In genomic region chr18:4125939-4126250, GRCh38 we compare ENCODE assay signal across 1 cellular context.
TF ChIP-seq lines count a peak whose summit lies in the region.

No MANE protein-coding gene starts in this region.

TF ChIP-seq in GM23338, 12 proteins besides CTCF, POLR2A, EP300 and RAD21 (continued from another document):
- TF ChIP-seq, protein P1, sequence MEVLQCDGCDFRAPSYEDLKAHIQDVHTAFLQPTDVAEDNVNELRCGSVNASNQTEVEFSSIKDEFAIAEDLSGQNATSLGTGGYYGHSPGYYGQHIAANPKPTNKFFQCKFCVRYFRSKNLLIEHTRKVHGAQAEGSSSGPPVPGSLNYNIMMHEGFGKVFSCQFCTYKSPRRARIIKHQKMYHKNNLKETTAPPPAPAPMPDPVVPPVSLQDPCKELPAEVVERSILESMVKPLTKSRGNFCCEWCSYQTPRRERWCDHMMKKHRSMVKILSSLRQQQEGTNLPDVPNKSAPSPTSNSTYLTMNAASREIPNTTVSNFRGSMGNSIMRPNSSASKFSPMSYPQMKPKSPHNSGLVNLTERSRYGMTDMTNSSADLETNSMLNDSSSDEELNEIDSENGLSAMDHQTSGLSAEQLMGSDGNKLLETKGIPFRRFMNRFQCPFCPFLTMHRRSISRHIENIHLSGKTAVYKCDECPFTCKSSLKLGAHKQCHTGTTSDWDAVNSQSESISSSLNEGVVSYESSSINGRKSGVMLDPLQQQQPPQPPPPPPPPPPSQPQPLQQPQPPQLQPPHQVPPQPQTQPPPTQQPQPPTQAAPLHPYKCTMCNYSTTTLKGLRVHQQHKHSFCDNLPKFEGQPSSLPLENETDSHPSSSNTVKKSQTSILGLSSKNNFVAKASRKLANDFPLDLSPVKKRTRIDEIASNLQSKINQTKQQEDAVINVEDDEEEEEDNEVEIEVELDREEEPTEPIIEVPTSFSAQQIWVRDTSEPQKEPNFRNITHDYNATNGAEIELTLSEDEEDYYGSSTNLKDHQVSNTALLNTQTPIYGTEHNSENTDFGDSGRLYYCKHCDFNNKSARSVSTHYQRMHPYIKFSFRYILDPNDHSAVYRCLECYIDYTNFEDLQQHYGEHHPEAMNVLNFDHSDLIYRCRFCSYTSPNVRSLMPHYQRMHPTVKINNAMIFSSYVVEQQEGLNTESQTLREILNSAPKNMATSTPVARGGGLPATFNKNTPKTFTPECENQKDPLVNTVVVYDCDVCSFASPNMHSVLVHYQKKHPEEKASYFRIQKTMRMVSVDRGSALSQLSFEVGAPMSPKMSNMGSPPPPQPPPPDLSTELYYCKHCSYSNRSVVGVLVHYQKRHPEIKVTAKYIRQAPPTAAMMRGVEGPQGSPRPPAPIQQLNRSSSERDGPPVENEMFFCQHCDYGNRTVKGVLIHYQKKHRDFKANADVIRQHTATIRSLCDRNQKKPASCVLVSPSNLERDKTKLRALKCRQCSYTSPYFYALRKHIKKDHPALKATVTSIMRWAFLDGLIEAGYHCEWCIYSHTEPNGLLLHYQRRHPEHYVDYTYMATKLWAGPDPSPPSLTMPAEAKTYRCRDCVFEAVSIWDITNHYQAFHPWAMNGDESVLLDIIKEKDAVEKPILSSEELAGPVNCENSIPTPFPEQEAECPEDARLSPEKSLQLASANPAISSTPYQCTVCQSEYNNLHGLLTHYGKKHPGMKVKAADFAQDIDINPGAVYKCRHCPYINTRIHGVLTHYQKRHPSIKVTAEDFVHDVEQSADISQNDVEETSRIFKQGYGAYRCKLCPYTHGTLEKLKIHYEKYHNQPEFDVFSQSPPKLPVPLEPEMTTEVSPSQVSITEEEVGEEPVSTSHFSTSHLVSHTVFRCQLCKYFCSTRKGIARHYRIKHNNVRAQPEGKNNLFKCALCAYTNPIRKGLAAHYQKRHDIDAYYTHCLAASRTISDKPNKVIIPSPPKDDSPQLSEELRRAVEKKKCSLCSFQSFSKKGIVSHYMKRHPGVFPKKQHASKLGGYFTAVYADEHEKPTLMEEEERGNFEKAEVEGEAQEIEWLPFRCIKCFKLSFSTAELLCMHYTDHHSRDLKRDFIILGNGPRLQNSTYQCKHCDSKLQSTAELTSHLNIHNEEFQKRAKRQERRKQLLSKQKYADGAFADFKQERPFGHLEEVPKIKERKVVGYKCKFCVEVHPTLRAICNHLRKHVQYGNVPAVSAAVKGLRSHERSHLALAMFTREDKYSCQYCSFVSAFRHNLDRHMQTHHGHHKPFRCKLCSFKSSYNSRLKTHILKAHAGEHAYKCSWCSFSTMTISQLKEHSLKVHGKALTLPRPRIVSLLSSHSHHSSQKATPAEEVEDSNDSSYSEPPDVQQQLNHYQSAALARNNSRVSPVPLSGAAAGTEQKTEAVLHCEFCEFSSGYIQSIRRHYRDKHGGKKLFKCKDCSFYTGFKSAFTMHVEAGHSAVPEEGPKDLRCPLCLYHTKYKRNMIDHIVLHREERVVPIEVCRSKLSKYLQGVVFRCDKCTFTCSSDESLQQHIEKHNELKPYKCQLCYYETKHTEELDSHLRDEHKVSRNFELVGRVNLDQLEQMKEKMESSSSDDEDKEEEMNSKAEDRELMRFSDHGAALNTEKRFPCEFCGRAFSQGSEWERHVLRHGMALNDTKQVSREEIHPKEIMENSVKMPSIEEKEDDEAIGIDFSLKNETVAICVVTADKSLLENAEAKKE (CRISPR knock-in tag; IDR thresholded peaks at IDR 0.05), result no peak
- no peak for TF ChIP-seq EZH2phosphoT487 (IDR thresholded peaks at IDR 0.05; ENCODE audit: unreplicated experiment)
- TF ChIP-seq POLR2AphosphoS5 (IDR thresholded peaks at IDR 0.05; ENCODE audit: low read depth), result no peak
- TF ChIP-seq STAT1 (IDR thresholded peaks at IDR 0.05; ENCODE audit: unreplicated experiment), result no peak
- no peak for TF ChIP-seq ZNF331 (CRISPR knock-in tag; IDR thresholded peaks at IDR 0.05; ENCODE audit: low read depth)
- TF ChIP-seq ZNF114 (CRISPR knock-in tag; IDR thresholded peaks at IDR 0.05), result no peak
- no peak for TF ChIP-seq CREB1 (CRISPR knock-in tag; IDR thresholded peaks at IDR 0.05; ENCODE audit: low read depth)
- TF ChIP-seq ETS1 (IDR thresholded peaks at IDR 0.05), result no peak
- TF ChIP-seq EZH2 (IDR thresholded peaks at IDR 0.05; ENCODE audit: low read depth, unreplicated experiment), result no peak
- TF ChIP-seq NANOG (IDR thresholded peaks at IDR 0.05; ENCODE audit: borderline replicate concordance), result no peak
- TF ChIP-seq REST (IDR thresholded peaks at IDR 0.05; ENCODE audit: unreplicated experiment), result no peak
